Comparison of ENCODE assay signal across 28 cellular contexts in genomic region chr12:8612629-8613028, GRCh38. TPM values are rescaled to one million over a fixed set of nuclear protein-coding genes. Genes with fewer than 3 reads are reported as not detected.
A peak's percentile ranks its signal among the peaks of the same experiment; 100 is the strongest.
DNase-seq lines count a peak whose midpoint lies in the region; ATAC-seq, FAIRE-seq and TF ChIP-seq lines count a peak whose summit lies in the region.
"Had no signal": no experiment of that assay in that cellular context is flagged by ENCODE, and none has a peak within 500 bp of the region (broad histone marks: within the 10 kb centered on the region; RNA-seq: fewer than 3 reads in every experiment).

TSS of gene AICDA (minus strand) at chr12:8612859. CDS start at chr12:8612767, 92 bp downstream.

- peak within 1 kb of the TSS; percentile 83 for H3K27ac Mint-ChIP-seq in stimulated activated memory B cell treated with anti-CD40 and anti-IgM and Interleukin-4, amounts not matched to agents 10 μg/mL and 1 μg/mL and 100 μg/mL, for 72 hours
- no peak within 1 kb of the TSS for H3K27ac Mint-ChIP-seq in activated CD8-positive, alpha-beta memory T cell treated with anti-CD3 and anti-CD28 coated beads, Interleukin-2, amount 10 ng/mL, durations not matched to agents 7 days and 5 days
- H3K27ac Mint-ChIP-seq: activated naive CD8-positive, alpha-beta T cell treated with anti-CD3 and anti-CD28 coated beads, Interleukin-2, amount 50 U/mL, for 24 hours; brain; mesothelial cell of epicardium; natural killer cell treated with Interleukin-12 subunit alpha and Interleukin-12 subunit beta and Interleukin-15 and Interleukin-18, amount 100 ng/mL, for 72 hours; T-helper 1 cell treated with Interleukin-12 subunit alpha and Interleukin-12 subunit beta and Interleukin-4 antibody, amounts not matched to agents 30 μg/mL and 1 μg/mL, for 36 hours had no signal

- H3K4me1 Mint-ChIP-seq in stimulated activated memory B cell treated with anti-CD40 and anti-IgM and Interleukin-4, amounts not matched to agents 10 μg/mL and 1 μg/mL and 100 μg/mL, for 72 hours: peaks cover 31% of the 10 kb centered on the region
- peaks cover 7% of the 10 kb centered on the region for H3K4me1 Mint-ChIP-seq in activated CD8-positive, alpha-beta memory T cell treated with anti-CD3 and anti-CD28 coated beads, Interleukin-2, amount 10 ng/mL, durations not matched to agents 7 days and 5 days

- H4K91ac ChIP-seq in trophoblast cell (ENCODE audit: low read depth, low read length): no peak within 1 kb of the TSS

- no peaks in the 10 kb centered on the region for H3K9me3 ChIP-seq in OCI-LY1 (ENCODE audit: low read length)
- H3K9me3 ChIP-seq in trophoblast cell (ENCODE audit: insufficient read depth, low read depth, low read length): no peaks in the 10 kb centered on the region
- H3K9me3 ChIP-seq in body of pancreas: no peaks in the 10 kb centered on the region
- H3K9me3 ChIP-seq: colonic mucosa, pancreas, SJCRH30, thyroid gland had no signal

- H3K9me3 Mint-ChIP-seq in stimulated activated memory B cell treated with anti-CD40 and anti-IgM and Interleukin-4, amounts not matched to agents 10 μg/mL and 1 μg/mL and 100 μg/mL, for 72 hours: no peaks in the 10 kb centered on the region
- no peaks in the 10 kb centered on the region for H3K9me3 Mint-ChIP-seq in activated CD8-positive, alpha-beta memory T cell treated with anti-CD3 and anti-CD28 coated beads, Interleukin-2, amount 10 ng/mL, durations not matched to agents 7 days and 5 days (ENCODE audit: low read depth)
- H3K9me3 Mint-ChIP-seq: activated naive CD8-positive, alpha-beta T cell treated with anti-CD3 and anti-CD28 coated beads, Interleukin-2, amount 50 U/mL, for 24 hours; brain; CD8-positive, alpha-beta memory T cell; mesothelial cell of epicardium; natural killer cell treated with Interleukin-12 subunit alpha and Interleukin-12 subunit beta and Interleukin-15 and Interleukin-18, amount 100 ng/mL, for 72 hours; T-helper 1 cell treated with Interleukin-12 subunit alpha and Interleukin-12 subunit beta and Interleukin-4 antibody, amounts not matched to agents 30 μg/mL and 1 μg/mL, for 36 hours had no signal

- H3K4me2 ChIP-seq in OCI-LY1 (ENCODE audit: low read length) (peak within 1 kb of the TSS; percentile 92), trophoblast cell (ENCODE audit: low read length) (no peak within 1 kb of the TSS)

- H3K4ac ChIP-seq in trophoblast cell (ENCODE audit: low read depth, low read length): no peak within 1 kb of the TSS

- no peak within 1 kb of the TSS for H2BK12ac ChIP-seq in trophoblast cell (ENCODE audit: low read length)

- peak within 1 kb of the TSS; percentile 67 for H3K9ac ChIP-seq in OCI-LY1 (ENCODE audit: low read length)
- no peak within 1 kb of the TSS for H3K9ac ChIP-seq in trophoblast cell (ENCODE audit: low read length)

- H3K4me1 ChIP-seq in OCI-LY1 (ENCODE audit: insufficient read depth, low read length, severe bottlenecking) (peaks cover 59% of the 10 kb centered on the region), trophoblast cell (ENCODE audit: control insufficient read depth in 1 of 2, insufficient read depth in 2 of 2, low read length in 2 of 2) (peaks cover 0 to 3% of the 10 kb centered on the region in 2 experiments), body of pancreas (no peaks in the 10 kb centered on the region)
- H3K4me1 ChIP-seq: colonic mucosa, pancreas, thyroid gland had no signal

- no peaks in the 10 kb centered on the region for H4K20me1 ChIP-seq in OCI-LY1 (ENCODE audit: insufficient read depth, low read length)

- CTCF ChIA-PET in activated CD8-positive, alpha-beta memory T cell treated with anti-CD3 and anti-CD28 coated beads, Interleukin-2, amount 10 ng/mL, durations not matched to agents 7 days and 5 days (lab: Charles Lee): interaction anchor here (0.6 to 6.4 kb wide), 2 partner anchors 52 to 68 kb away, joined by 4 to 38 read pairs; no protein-coding TSS in a partner anchor

- no peak for TF ChIP-seq CTCF in OCI-LY1 (IDR thresholded peaks at IDR 0.05; ENCODE audit: low read length)
- no peak for TF ChIP-seq CTCF in body of pancreas (IDR thresholded peaks at IDR 0.05)

- DNase-seq in GM12892 (ENCODE audit: insufficient read length): no peak
- DNase-seq in trophoblast cell: no peak
- no peak for DNase-seq in body of pancreas
- DNase-seq in ecto neural progenitor cell (ENCODE audit: low spot score): no peak
- DNase-seq in activated CD8-positive, alpha-beta memory T cell treated with anti-CD3 and anti-CD28 coated beads, Interleukin-2, amount 10 ng/mL, durations not matched to agents 7 days and 5 days: no peak
- DNase-seq: activated effector memory CD4-positive, alpha-beta T cell treated with anti-CD3 and anti-CD28 coated beads, Interleukin-2, amount 50 U/mL, for 16 hours; activated naive CD8-positive, alpha-beta T cell treated with anti-CD3 and anti-CD28 coated beads, Interleukin-2, amount 50 U/mL, for 24 hours; CD8-positive, alpha-beta memory T cell; colonic mucosa; DMS79; HCEC 1CT; NCI-H187; NCI-H2227 treated with DMSO at 0.1 percent for 48 hours; NCI-H774; pancreas; SJCRH30; stimulated activated naive CD4-positive, alpha-beta T cell; thyroid gland had no signal

- intact Hi-C loops in body of pancreas (cut with DNase I): no loop called here

- ATAC-seq in GM21529 (IDR thresholded peaks at IDR 0.05; ENCODE audit: unreplicated experiment) (peak; percentile 38), body of pancreas (no peak)
- ATAC-seq in stimulated activated memory B cell treated with anti-CD40 and anti-IgM and Interleukin-4, amounts not matched to agents 10 μg/mL and 1 μg/mL and 100 μg/mL, for 72 hours: peak; percentile 51
- no peak for ATAC-seq in activated CD8-positive, alpha-beta memory T cell treated with anti-CD3 and anti-CD28 coated beads, Interleukin-2, amount 10 ng/mL, durations not matched to agents 7 days and 5 days
- ATAC-seq: activated naive CD8-positive, alpha-beta T cell treated with anti-CD3 and anti-CD28 coated beads, Interleukin-2, amount 50 U/mL, for 24 hours; left lobe of liver; pancreas; sciatic nerve had no signal

- no peaks in the 10 kb centered on the region for H3K9me2 ChIP-seq in OCI-LY1 (ENCODE audit: low read depth, low read length)

- H3K36me3 ChIP-seq in OCI-LY1 (ENCODE audit: insufficient read depth, low read length): peaks cover under 1% of the 10 kb centered on the region; the same call in 1 of the 2 replicates
- H3K36me3 ChIP-seq in trophoblast cell (ENCODE audit: control insufficient read depth in 1 of 2, insufficient read depth in 2 of 2, low read length in 2 of 2): no peaks in the 10 kb centered on the region
- H3K36me3 ChIP-seq in body of pancreas (replicated peaks in 1 of 2; ENCODE audit: insufficient read depth in 1 of 2, low read depth in 2 of 2): no peaks in the 10 kb centered on the region
- H3K36me3 ChIP-seq: colonic mucosa, pancreas, SJCRH30, thyroid gland had no signal

- no peaks in the 10 kb centered on the region for H3K36me3 Mint-ChIP-seq in stimulated activated memory B cell treated with anti-CD40 and anti-IgM and Interleukin-4, amounts not matched to agents 10 μg/mL and 1 μg/mL and 100 μg/mL, for 72 hours
- no peaks in the 10 kb centered on the region for H3K36me3 Mint-ChIP-seq in activated CD8-positive, alpha-beta memory T cell treated with anti-CD3 and anti-CD28 coated beads, Interleukin-2, amount 10 ng/mL, durations not matched to agents 7 days and 5 days
- H3K36me3 Mint-ChIP-seq: brain; CD8-positive, alpha-beta memory T cell; mesothelial cell of epicardium; natural killer cell treated with Interleukin-12 subunit alpha and Interleukin-12 subunit beta and Interleukin-15 and Interleukin-18, amount 100 ng/mL, for 72 hours had no signal

- no peak within 1 kb of the TSS for H4K12ac ChIP-seq in trophoblast cell (ENCODE audit: low read depth, low read length)

- H2BK5ac ChIP-seq in trophoblast cell (ENCODE audit: low read depth, low read length, poor library complexity): no peak within 1 kb of the TSS

- no peak within 1 kb of the TSS for H4K8ac ChIP-seq in trophoblast cell (ENCODE audit: low read depth, low read length)

- no peak within 1 kb of the TSS for H2BK120ac ChIP-seq in trophoblast cell (ENCODE audit: insufficient read depth, low read length, poor library complexity)

- TF ChIP-seq POLR2A in GM12892 (IDR thresholded peaks at IDR 0.05; ENCODE audit: low read depth, low read length) (peak; percentile 93), body of pancreas (IDR thresholded peaks at IDR 0.05) (no peak)

- H3K79me2 ChIP-seq in OCI-LY1 (ENCODE audit: insufficient read depth, low read length) (peaks cover 23% of the 10 kb centered on the region), trophoblast cell (ENCODE audit: control insufficient read depth, insufficient read depth, low read length, poor library complexity) (no peaks in the 10 kb centered on the region)

- peak within 1 kb of the TSS; percentile 66 for H3K4me3 ChIP-seq in OCI-LY1 (ENCODE audit: low read depth, low read length, poor library complexity, severe bottlenecking)
- no peak within 1 kb of the TSS for H3K4me3 ChIP-seq in trophoblast cell (ENCODE audit: low read depth, low read length)
- H3K4me3 ChIP-seq in body of pancreas: no peak within 1 kb of the TSS
- H3K4me3 ChIP-seq: colonic mucosa, pancreas, SJCRH30, thyroid gland had no signal

- H3K18ac ChIP-seq in trophoblast cell (ENCODE audit: low read length): no peak within 1 kb of the TSS

- H3K27ac ChIP-seq in OCI-LY1 (ENCODE audit: low read depth, low read length, poor library complexity, severe bottlenecking) (peak within 1 kb of the TSS; percentile 84), trophoblast cell (ENCODE audit: low read depth, low read length) (no peak within 1 kb of the TSS), body of pancreas (no peak within 1 kb of the TSS)
- H3K27ac ChIP-seq: colonic mucosa, pancreas, thyroid gland had no signal

- H2AFZ ChIP-seq in OCI-LY1 (ENCODE audit: low read length) (no peak within 1 kb of the TSS), trophoblast cell (ENCODE audit: insufficient read depth, low read length, poor library complexity) (no peak within 1 kb of the TSS)

- no peaks in the 10 kb centered on the region for H3F3A ChIP-seq in OCI-LY1 (ENCODE audit: insufficient read depth, low read length)

- no CpG with 5 or more reads among the region's 2 CpGs for WGBS in trophoblast cell (ENCODE audit: extremely low coverage, insufficient coverage, insufficient read length)
- 33 to 61% methylated on average over 2 of the region's 2 CpGs for WGBS in body of pancreas, 2 donors

- FAIRE-seq in GM12892 (lab: Jason Lieb, UNC): peak; percentile 95
- FAIRE-seq: endometrium, pancreas had no signal

- H3K27me3 Mint-ChIP-seq in stimulated activated memory B cell treated with anti-CD40 and anti-IgM and Interleukin-4, amounts not matched to agents 10 μg/mL and 1 μg/mL and 100 μg/mL, for 72 hours: no peaks in the 10 kb centered on the region
- H3K27me3 Mint-ChIP-seq in activated CD8-positive, alpha-beta memory T cell treated with anti-CD3 and anti-CD28 coated beads, Interleukin-2, amount 10 ng/mL, durations not matched to agents 7 days and 5 days: peaks cover 10% of the 10 kb centered on the region
- H3K27me3 Mint-ChIP-seq: activated naive CD8-positive, alpha-beta T cell treated with anti-CD3 and anti-CD28 coated beads, Interleukin-2, amount 50 U/mL, for 24 hours had no signal

- H3K79me1 ChIP-seq in trophoblast cell (ENCODE audit: low read length): no peaks in the 10 kb centered on the region

- H3K14ac ChIP-seq in trophoblast cell (ENCODE audit: low read length): no peak within 1 kb of the TSS

- no peaks in the 10 kb centered on the region for H3K27me3 ChIP-seq in OCI-LY1 (ENCODE audit: insufficient read depth, low read length)
- H3K27me3 ChIP-seq in trophoblast cell (ENCODE audit: insufficient read depth, low read length): no peaks in the 10 kb centered on the region
- no peaks in the 10 kb centered on the region for H3K27me3 ChIP-seq in body of pancreas
- H3K27me3 ChIP-seq: colonic mucosa, pancreas, SJCRH30, thyroid gland had no signal

- H3K4me3 Mint-ChIP-seq in stimulated activated memory B cell treated with anti-CD40 and anti-IgM and Interleukin-4, amounts not matched to agents 10 μg/mL and 1 μg/mL and 100 μg/mL, for 72 hours: peak within 1 kb of the TSS; percentile 64
- H3K4me3 Mint-ChIP-seq in activated CD8-positive, alpha-beta memory T cell treated with anti-CD3 and anti-CD28 coated beads, Interleukin-2, amount 10 ng/mL, durations not matched to agents 7 days and 5 days: no peak within 1 kb of the TSS
- H3K4me3 Mint-ChIP-seq: activated naive CD8-positive, alpha-beta T cell treated with anti-CD3 and anti-CD28 coated beads, Interleukin-2, amount 50 U/mL, for 24 hours; brain; mesothelial cell of epicardium; natural killer cell treated with Interleukin-12 subunit alpha and Interleukin-12 subunit beta and Interleukin-15 and Interleukin-18, amount 100 ng/mL, for 72 hours; T-helper 1 cell treated with Interleukin-12 subunit alpha and Interleukin-12 subunit beta and Interleukin-4 antibody, amounts not matched to agents 30 μg/mL and 1 μg/mL, for 36 hours had no signal

- H3K23ac ChIP-seq in trophoblast cell (ENCODE audit: low read length): no peak within 1 kb of the TSS

- no peak within 1 kb of the TSS for H2AK5ac ChIP-seq in trophoblast cell (ENCODE audit: low read length)

RNA-seq across cellular contexts. Expression of gene AICDA, which starts in this region (rescaled TPM):
- 159 TPM for polyA plus RNA-seq in GM12892 (2012; ENCODE audit: missing spikeins)
- polyA plus RNA-seq in trophoblast cell (2013): 0.12 and 0.62 TPM in 2 replicates
- not detected for total RNA-seq in body of pancreas
- not detected for total RNA-seq in activated CD8-positive, alpha-beta memory T cell treated with anti-CD3 and anti-CD28 coated beads, Interleukin-2, amount 10 ng/mL, durations not matched to agents 7 days and 5 days
- total RNA-seq: colonic mucosa, left lobe of liver, mesothelial cell of epicardium, pancreas, SJCRH30, thyroid gland had no signal
- polyA plus RNA-seq: CD8-positive, alpha-beta memory T cell; pancreas had no signal

Comparison
In these comparisons a context has a peak if more than half of its experiments do, and no peak if none do; other contexts are left out.
1. ATAC-seq: peak in GM21529 (single experiment) and stimulated activated memory B cell treated with anti-CD40 and anti-IgM and Interleukin-4, amounts not matched to agents 10 μg/mL and 1 μg/mL and 100 μg/mL, for 72 hours (single experiment); none in body of pancreas (single experiment) and activated CD8-positive, alpha-beta memory T cell treated with anti-CD3 and anti-CD28 coated beads, Interleukin-2, amount 10 ng/mL, durations not matched to agents 7 days and 5 days (single experiment).